ENCODE assay signal across 8 cellular contexts in the genomic region with DNA sequence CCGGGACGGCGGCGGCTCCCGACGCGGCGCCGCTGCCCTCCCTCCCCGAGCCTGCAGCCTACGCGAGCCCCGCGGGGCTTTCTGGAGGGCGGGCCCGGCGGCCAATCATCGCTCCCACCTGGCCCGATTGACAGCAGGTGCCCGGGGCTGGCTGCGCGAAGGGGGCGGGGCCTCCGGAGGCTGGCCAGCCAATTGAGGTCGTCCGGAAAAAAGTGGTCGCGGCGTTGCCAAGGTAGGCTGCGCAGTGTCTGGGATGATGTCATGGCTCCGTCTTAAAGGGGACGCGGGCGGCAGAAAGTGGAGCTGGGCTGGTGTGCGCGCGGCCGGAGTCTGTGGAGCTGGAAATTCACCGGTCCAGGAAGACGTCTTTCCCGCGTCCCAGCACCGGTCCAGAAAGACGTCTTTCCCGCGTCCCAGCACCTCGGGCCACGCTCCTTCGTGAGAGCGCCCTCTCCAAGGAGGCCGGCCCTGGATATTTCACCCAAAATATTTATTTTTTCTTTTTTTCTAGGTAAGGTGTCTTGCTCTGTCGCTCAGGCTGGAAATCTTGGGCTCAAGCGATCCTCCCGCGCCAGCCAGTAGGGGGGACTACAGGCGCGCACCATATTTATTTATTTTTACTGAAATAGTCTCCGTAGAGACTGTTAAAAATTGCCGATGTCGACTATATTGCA. TPM values are rescaled to one million over a fixed set of nuclear protein-coding genes. Genes with fewer than 3 reads are reported as not detected.
DNase-seq lines count a peak whose midpoint lies in the region; ATAC-seq and TF ChIP-seq lines count a peak whose summit lies in the region.

TSS of gene ACTR1B (minus strand) at position 83 of the 674 bp plus-strand sequence. CDS start 154 bp downstream, outside the sequence.

- peak; percentile 83 for ATAC-seq in naive B cell (ENCODE audit: low read depth in 2 of 2)
- peak; percentile 94 for ATAC-seq in stimulated activated memory B cell treated with anti-CD40 and anti-IgM and Interleukin-4, amounts not matched to agents 10 μg/mL and 1 μg/mL and 100 μg/mL, for 72 hours

- peak within 1 kb of the TSS; percentile 97 to 99 (median 98) for H3K27ac Mint-ChIP-seq in naive B cell
- peak within 1 kb of the TSS; percentile 93 for H3K27ac Mint-ChIP-seq in stimulated activated memory B cell treated with anti-CD40 and anti-IgM and Interleukin-4, amounts not matched to agents 10 μg/mL and 1 μg/mL and 100 μg/mL, for 72 hours

- no peaks in the 10 kb centered on the region for H3K9me3 Mint-ChIP-seq in naive B cell
- no peaks in the 10 kb centered on the region for H3K9me3 Mint-ChIP-seq in stimulated activated memory B cell treated with anti-CD40 and anti-IgM and Interleukin-4, amounts not matched to agents 10 μg/mL and 1 μg/mL and 100 μg/mL, for 72 hours

- H3K36me3 Mint-ChIP-seq in naive B cell: no peaks in the 10 kb centered on the region
- H3K36me3 Mint-ChIP-seq in stimulated activated memory B cell treated with anti-CD40 and anti-IgM and Interleukin-4, amounts not matched to agents 10 μg/mL and 1 μg/mL and 100 μg/mL, for 72 hours: peaks cover 8% of the 10 kb centered on the region

- no peaks in the 10 kb centered on the region for H3K27me3 Mint-ChIP-seq in naive B cell
- no peaks in the 10 kb centered on the region for H3K27me3 Mint-ChIP-seq in stimulated activated memory B cell treated with anti-CD40 and anti-IgM and Interleukin-4, amounts not matched to agents 10 μg/mL and 1 μg/mL and 100 μg/mL, for 72 hours

- peak; percentile 61 for TF ChIP-seq CTCF in LNCAP (IDR thresholded peaks at IDR 0.05)

- H3K4me3 Mint-ChIP-seq in naive B cell: peak within 1 kb of the TSS; percentile 89 to 98 (median 96)
- H3K4me3 Mint-ChIP-seq in stimulated activated memory B cell treated with anti-CD40 and anti-IgM and Interleukin-4, amounts not matched to agents 10 μg/mL and 1 μg/mL and 100 μg/mL, for 72 hours: peak within 1 kb of the TSS; percentile 93

- peaks cover 24 to 43% (median 30%) of the 10 kb centered on the region in 3 donors for H3K4me1 Mint-ChIP-seq in naive B cell
- H3K4me1 Mint-ChIP-seq in stimulated activated memory B cell treated with anti-CD40 and anti-IgM and Interleukin-4, amounts not matched to agents 10 μg/mL and 1 μg/mL and 100 μg/mL, for 72 hours: peaks cover 30% of the 10 kb centered on the region

- DNase-seq in EL (peak; percentile 98), GOT3 (lab: John Stamatoyannopoulos, UW) (peak; percentile 93), RPMI8226 (peak; percentile 98), fibroblast of gingiva (ENCODE audit: low read depth) (peak; percentile 97), naive B cell (peak; percentile 98)
- peak; percentile 91 to 97 for DNase-seq in activated T-helper 1 cell treated with anti-CD3 and anti-CD28 coated beads, Interleukin-2, amount 50 U/mL, for 16 hours (ENCODE audit: low read depth in 1 of 2, low spot score in 1 of 2)

RNA-seq across cellular contexts. Expression of gene ACTR1B, which starts in this region (rescaled TPM):
- 10 to 100 TPM in 4 of 6 donors, 1 to 10 TPM in 2; 8.7 to 13.9 (median 10.8) TPM for polyA plus RNA-seq in naive B cell (ENCODE audit: low read depth in 6 of 6)

Comparison
In these comparisons a context has a peak if more than half of its experiments do, and no peak if none do; other contexts are left out.
1. Peak in every context shown above with its lines: DNase-seq and ATAC-seq.